In genomic region chr16:30010817-30011504, GRCh38 we compare ENCODE assay signal across 8 cellular contexts. TPM values are rescaled to one million over a fixed set of nuclear protein-coding genes. Genes with fewer than 3 reads are reported as not detected.
DNase-seq lines count a peak whose midpoint lies in the region; ATAC-seq and TF ChIP-seq lines count a peak whose summit lies in the region.

DOC2A (minus strand) TSS chr16:30011027; CDS start chr16:30010222, 805 bp downstream.

- no peak within 1 kb of the TSS for H3K27ac ChIP-seq in Peyer's patch

- ATAC-seq in HG02981 (IDR thresholded peaks at IDR 0.05; ENCODE audit: unreplicated experiment) (no peak), GM18517 (IDR thresholded peaks at IDR 0.05; ENCODE audit: unreplicated experiment) (no peak), HG02798 (IDR thresholded peaks at IDR 0.05; ENCODE audit: poor library complexity, unreplicated experiment) (no peak)

- H3K27me3 Mint-ChIP-seq in chondrocyte (ENCODE audit: low read depth) (peaks cover 14% of the 10 kb centered on the region), nephron progenitor cell (ENCODE audit: low read depth, poor library complexity) (peaks cover 60% of the 10 kb centered on the region)

- H3K4me1 Mint-ChIP-seq in chondrocyte (ENCODE audit: low read depth) (peaks cover 9% of the 10 kb centered on the region), nephron progenitor cell (peaks cover 13% of the 10 kb centered on the region)

- peaks cover 0 to 16% (median 13%) of the 10 kb centered on the region in 4 donors for H3K4me1 ChIP-seq in Peyer's patch

- no peaks in the 10 kb centered on the region for H3K9me3 ChIP-seq in Peyer's patch

- H3K36me3 Mint-ChIP-seq in chondrocyte (ENCODE audit: low read depth) (no peaks in the 10 kb centered on the region), nephron progenitor cell (ENCODE audit: low read depth) (no peaks in the 10 kb centered on the region)

- H3K27ac Mint-ChIP-seq in chondrocyte (ENCODE audit: unreplicated experiment) (no peak within 1 kb of the TSS), nephron progenitor cell (no peak within 1 kb of the TSS)

- H3K9me3 Mint-ChIP-seq in chondrocyte (ENCODE audit: low read depth) (no peaks in the 10 kb centered on the region), nephron progenitor cell (no peaks in the 10 kb centered on the region)

- no peaks in the 10 kb centered on the region for H3K36me3 ChIP-seq in Peyer's patch

- H3K4me3 Mint-ChIP-seq in chondrocyte (ENCODE audit: unreplicated experiment) (peak within 1 kb of the TSS; percentile 57), nephron progenitor cell (peak within 1 kb of the TSS; percentile 80)

- H3K27me3 ChIP-seq in Peyer's patch, result peaks cover 0 to 27% of the 10 kb centered on the region in 2 donors

- TF ChIP-seq CTCF in Peyer's patch (IDR thresholded peaks at IDR 0.05) (no peak), chondrocyte (IDR thresholded peaks at IDR 0.05) (no peak), nephron progenitor cell (IDR thresholded peaks at IDR 0.05) (no peak)

- no peak for TF ChIP-seq POLR2A in Peyer's patch (IDR thresholded peaks at IDR 0.05)

- peak; percentile 71 for DNase-seq in activated effector memory CD4-positive, alpha-beta T cell treated with anti-CD3 and anti-CD28 coated beads, Interleukin-2, amount 50 U/mL, for 16 hours
- no peak for DNase-seq in activated effector memory CD4-positive, alpha-beta T cell treated with Interleukin-2 at 50 U/mL for 16 hours
- no peak for DNase-seq in Peyer's patch
- DNase-seq in chondrocyte (ENCODE audit: low spot score), result no peak
- peak; percentile 72 for DNase-seq in nephron progenitor cell

- peak within 1 kb of the TSS; percentile 16 to 48 (median 48) for H3K4me3 ChIP-seq in Peyer's patch

RNA-seq across cellular contexts. Expression of gene DOC2A, which starts in this region (rescaled TPM):
- total RNA-seq in Peyer's patch (1 to 10 TPM in 3 of 4 donors, not detected in 1; 2.5 to 4.9 (median 2.9) TPM), chondrocyte (0.15 to 0.29 TPM in 2 of 3 replicates, not detected in the other)

Comparison
In these comparisons a context has a peak if more than half of its experiments do, and no peak if none do; other contexts are left out.
1. DNase-seq: peak in activated effector memory CD4-positive, alpha-beta T cell treated with anti-CD3 and anti-CD28 coated beads, Interleukin-2, amount 50 U/mL, for 16 hours (single experiment) and nephron progenitor cell (single experiment); none in activated effector memory CD4-positive, alpha-beta T cell treated with Interleukin-2 at 50 U/mL for 16 hours (single experiment), Peyer's patch (0 of 3) and chondrocyte (single experiment).